Comparison of ENCODE assay signal across 1 cellular context in genomic region chrX:10566726-10567097, GRCh38.
TF ChIP-seq lines count a peak whose summit lies in the region.

No MANE protein-coding gene starts in this region.

TF ChIP-seq in HepG2, 621 proteins besides CTCF, POLR2A, EP300 and RAD21 (continued from another document):
- TF ChIP-seq MAFF (IDR thresholded peaks at IDR 0.05; ENCODE audit: low read depth, low read length) (no peak), NAIF1 (CRISPR knock-in tag; IDR thresholded peaks at IDR 0.05; ENCODE audit: borderline replicate concordance) (no peak), ATF3 (CRISPR knock-in tag; IDR thresholded peaks at IDR 0.05) (no peak), TP53 (CRISPR knock-in tag; conservative IDR thresholded peaks at IDR 0.05) (no peak)
